Comparison of ENCODE assay signal across 8 cellular contexts in the genomic region with DNA sequence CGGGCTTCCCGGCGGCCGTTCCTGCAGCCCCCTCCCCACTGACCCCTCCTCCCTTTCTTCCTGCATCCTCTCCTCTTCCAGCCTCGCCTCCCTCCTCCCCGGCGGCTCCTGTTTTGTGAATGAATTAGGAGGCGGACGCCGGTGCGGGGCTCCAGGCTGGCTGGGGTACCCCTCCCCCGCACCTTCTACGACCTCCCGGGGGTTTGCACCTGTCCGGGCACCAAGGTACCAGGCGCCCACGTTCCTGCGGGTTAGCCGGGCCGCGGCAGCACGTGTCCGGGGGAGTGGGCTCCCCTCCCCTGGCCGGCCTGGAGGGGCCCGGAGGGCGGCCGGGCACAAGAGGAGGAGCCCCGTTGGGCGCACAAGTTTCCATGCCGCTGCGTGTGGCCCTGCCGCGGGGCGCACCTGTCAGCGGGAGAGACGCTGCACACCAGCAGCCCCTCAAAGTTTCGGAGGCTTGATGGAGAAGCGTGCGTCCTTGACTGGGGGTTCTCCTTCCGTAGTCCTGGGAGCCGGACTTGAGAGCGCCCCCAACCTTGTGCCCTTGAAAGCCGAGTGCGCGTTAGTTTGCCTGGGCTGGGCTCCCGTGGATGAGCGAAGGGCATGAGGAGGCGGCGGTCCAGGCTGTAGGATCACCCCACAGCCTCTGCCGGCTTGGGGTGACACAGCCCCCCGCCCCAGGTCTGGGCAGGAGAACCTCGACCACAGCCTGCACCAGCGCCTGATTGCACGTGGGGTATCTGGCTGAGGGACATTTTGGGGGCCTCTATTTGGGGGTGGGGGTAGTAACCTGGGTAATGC. TPM values are rescaled to one million over a fixed set of nuclear protein-coding genes. Genes with fewer than 3 reads are reported as not detected.
DNase-seq lines count a peak whose midpoint lies in the region; ATAC-seq, FAIRE-seq and TF ChIP-seq lines count a peak whose summit lies in the region.

No MANE protein-coding gene starts in this region.

- peaks cover 17% of the 10 kb centered on the region for H3K36me3 ChIP-seq in bronchial epithelial cell (ENCODE audit: control insufficient read depth, insufficient read depth, low read length)
- H3K36me3 ChIP-seq in mesenchymal stem cell (ENCODE audit: control insufficient read depth in 1 of 2, insufficient read depth in 2 of 2, low read depth in 1 of 2, low read length in 2 of 2), result peaks cover 20 to 23% of the 10 kb centered on the region in 2 experiments

- no peak overlapping the region for H4K91ac ChIP-seq in mesenchymal stem cell (ENCODE audit: low read length)

- H2BK5ac ChIP-seq in mesenchymal stem cell (ENCODE audit: low read depth, low read length, poor library complexity, severe bottlenecking), result no peak overlapping the region

- no peak overlapping the region for H2BK120ac ChIP-seq in mesenchymal stem cell (ENCODE audit: low read depth, low read length)

- H3K27me3 ChIP-seq in bronchial epithelial cell (ENCODE audit: control insufficient read depth, insufficient read depth, low read length) (no peaks in the 10 kb centered on the region), mesenchymal stem cell (ENCODE audit: control insufficient read depth in 1 of 2, insufficient read depth in 1 of 2, low read length in 2 of 2) (peaks cover 0 to 15% of the 10 kb centered on the region in 2 experiments)

- DNase-seq in HuH-7 (ENCODE audit: low spot score), result peak; percentile 39
- DNase-seq in bronchial epithelial cell (ENCODE audit: low read depth), result no peak
- peak; percentile 18 for DNase-seq in mesenchymal stem cell
- no peak for DNase-seq in SW480 (ENCODE audit: low spot score)
- no peak for DNase-seq in NCI-H446 (lab: John Stamatoyannopoulos, UW)
- no peak for DNase-seq in hepatic stellate cell (ENCODE audit: low spot score)

- H2BK12ac ChIP-seq in mesenchymal stem cell (ENCODE audit: low read length in 2 of 2), result no peak overlapping the region

- H2BK15ac ChIP-seq in mesenchymal stem cell (ENCODE audit: low read depth, poor library complexity, severe bottlenecking), result no peak overlapping the region

- TF ChIP-seq CTCF in C4-2B (conservative IDR thresholded peaks at IDR 0.05) (no peak), bronchial epithelial cell (IDR thresholded peaks at IDR 0.05; ENCODE audit: insufficient read depth, low read length, severe bottlenecking) (no peak)

- peak overlapping the region; percentile 97 for H3K4me2 ChIP-seq in mesenchymal stem cell (ENCODE audit: low read length, poor library complexity, severe bottlenecking)

- no peak overlapping the region for H3K9ac ChIP-seq in mesenchymal stem cell (ENCODE audit: low read length)

- H3K14ac ChIP-seq in mesenchymal stem cell (ENCODE audit: low read length in 2 of 2), result no peak overlapping the region

- no peak overlapping the region for H2AFZ ChIP-seq in mesenchymal stem cell (ENCODE audit: low read depth, low read length)

- no peak overlapping the region for H4K8ac ChIP-seq in mesenchymal stem cell (ENCODE audit: low read length)

- no peak for FAIRE-seq in bronchial epithelial cell (lab: Jason Lieb, UNC)

- peaks cover 29% of the 10 kb centered on the region for H3K79me1 ChIP-seq in mesenchymal stem cell (replicated peaks; ENCODE audit: low read length, poor library complexity, severe bottlenecking)

- no peak overlapping the region for H3K18ac ChIP-seq in mesenchymal stem cell (ENCODE audit: low read depth in 1 of 2, low read length in 2 of 2)

- H2AK5ac ChIP-seq in mesenchymal stem cell (ENCODE audit: low read length, severe bottlenecking), result no peak overlapping the region

- H3K4ac ChIP-seq in mesenchymal stem cell (ENCODE audit: low read depth in 1 of 2, low read length in 2 of 2), result no peak overlapping the region

- peak overlapping the region in 1 of 2 experiments; percentile 67 for H3K23ac ChIP-seq in mesenchymal stem cell (ENCODE audit: low read length in 2 of 2)

- no peak for ATAC-seq in GM18870 (IDR thresholded peaks at IDR 0.05; ENCODE audit: unreplicated experiment)

- no peaks in the 10 kb centered on the region for H3K9me3 ChIP-seq in mesenchymal stem cell (ENCODE audit: control insufficient read depth, low read length)

- H3K27ac ChIP-seq in C4-2B (peak overlapping the region; percentile 59), mesenchymal stem cell (ENCODE audit: low read length, poor library complexity, severe bottlenecking) (no peak overlapping the region)

- peak overlapping the region; percentile 70 for H3K4me3 ChIP-seq in bronchial epithelial cell (ENCODE audit: low read depth, low read length)
- peak overlapping the region; percentile 61 to 71 for H3K4me3 ChIP-seq in mesenchymal stem cell (ENCODE audit: insufficient read depth in 1 of 2, low read depth in 1 of 2, low read length in 2 of 2)

- WGBS in mesenchymal stem cell, result under 1% methylated on average over 50 of the region's 54 CpGs

- peaks cover 39% of the 10 kb centered on the region for H3K4me1 ChIP-seq in mesenchymal stem cell (ENCODE audit: control insufficient read depth, insufficient read depth, low read depth, low read length)

RNA-seq across cellular contexts. Expression of a gene that starts 1.2 kb away (rescaled TPM):
- total RNA-seq in bronchial epithelial cell, result 4.7 and 8.4 TPM in 2 replicates
- 0.06 TPM for polyA plus RNA-seq in mesenchymal stem cell (2013, experiment 1 of 2)
- 0.10 TPM for polyA plus RNA-seq in mesenchymal stem cell (2013, experiment 2 of 2)

RNA-seq across cellular contexts. Expression of a gene that starts 25.7 kb away (rescaled TPM):
- total RNA-seq in bronchial epithelial cell, result 34.8 and 42.0 TPM in 2 replicates
- 68.6 TPM for polyA plus RNA-seq in mesenchymal stem cell (2013, experiment 1 of 2)
- polyA plus RNA-seq in mesenchymal stem cell (2013, experiment 2 of 2), result 67.4 TPM

RNA-seq across cellular contexts. Expression of a gene that starts 25.8 kb away (rescaled TPM):
- 12.8 and 21.9 TPM in 2 replicates for total RNA-seq in bronchial epithelial cell
- 27.9 TPM for polyA plus RNA-seq in mesenchymal stem cell (2013, experiment 1 of 2)
- 27.8 TPM for polyA plus RNA-seq in mesenchymal stem cell (2013, experiment 2 of 2)

Comparison
In these comparisons a context has a peak if more than half of its experiments do, and no peak if none do; other contexts are left out.
1. DNase-seq: peak in HuH-7 (single experiment) and mesenchymal stem cell (single experiment); none in bronchial epithelial cell (single experiment), SW480 (single experiment), NCI-H446 (0 of 2) and hepatic stellate cell (single experiment).